8 cellular contexts compared by ENCODE assay signal in the genomic region with DNA sequence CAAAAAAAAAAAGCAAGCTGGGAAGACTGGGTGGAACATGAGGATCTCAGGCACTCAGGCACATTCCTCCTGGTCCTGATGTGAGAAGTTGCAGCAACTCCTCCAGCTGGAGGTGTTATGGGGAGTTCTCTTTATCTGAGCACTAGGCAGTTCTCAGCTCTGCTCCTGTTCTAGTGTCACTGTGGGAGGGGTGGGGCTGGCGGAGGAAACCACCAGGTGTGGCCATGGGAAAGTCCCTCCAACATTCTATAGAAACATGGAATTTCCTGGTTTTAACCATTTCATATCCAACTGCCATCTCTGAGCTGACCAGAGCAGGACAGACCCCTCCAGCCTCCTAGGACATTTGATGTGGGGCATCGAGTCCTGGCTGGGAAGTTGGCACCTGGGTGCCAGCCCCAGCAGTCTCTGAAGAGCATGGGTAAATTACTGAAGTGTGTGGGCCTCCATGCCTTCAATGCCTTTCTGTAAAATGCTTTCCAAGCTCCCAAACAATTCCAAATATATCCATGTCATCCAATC. TPM values are rescaled to one million over a fixed set of nuclear protein-coding genes. Genes with fewer than 3 reads are reported as not detected.
A peak's percentile ranks its signal among the peaks of the same experiment; 100 is the strongest.
DNase-seq lines count a peak whose midpoint lies in the region; ATAC-seq, FAIRE-seq and TF ChIP-seq lines count a peak whose summit lies in the region.

No MANE protein-coding gene starts in this region.

- no peak overlapping the region for H2AFZ ChIP-seq in HepG2 (ENCODE audit: low read length)

- no peaks in the 10 kb centered on the region for H3K79me2 ChIP-seq in HepG2 (ENCODE audit: insufficient read depth, low read length)

- no peak overlapping the region for H3K27ac ChIP-seq in HepG2 (ENCODE audit: extremely low read length, insufficient read depth, low read length)
- no peak overlapping the region for H3K27ac ChIP-seq in right lobe of liver
- no peak overlapping the region for H3K27ac ChIP-seq in iPS-20b (ENCODE audit: low read length)

- in situ Hi-C loops in HepG2 (cut with HindIII; ENCODE audit: extremely low pct_ligation_motif_present, low pct_unique_long_range_greater_than_20kb), result no loop called here

- no peak for TF ChIP-seq EP300 in HepG2 (IDR thresholded peaks at IDR 0.05; ENCODE audit: low read depth in 2 of 2, low read length in 2 of 2)
- no peak for TF ChIP-seq EP300 in HepG2 (CRISPR knock-in tag; IDR thresholded peaks at IDR 0.05; ENCODE audit: borderline replicate concordance)

- H3K27me3 ChIP-seq in HepG2 (ENCODE audit: control insufficient read depth in 1 of 2, insufficient read depth in 2 of 2, low read length in 2 of 2), result no peaks in the 10 kb centered on the region
- H3K27me3 ChIP-seq in right lobe of liver, result no peaks in the 10 kb centered on the region
- peaks cover 15% of the 10 kb centered on the region; the same call in 1 of the 2 replicates for H3K27me3 ChIP-seq in iPS-20b (ENCODE audit: insufficient read depth, low read length)

- H3K36me3 Mint-ChIP-seq in activated CD8-positive, alpha-beta T cell treated with anti-CD3 and anti-CD28 coated beads for 36 hours (ENCODE audit: low read depth), result peaks cover 13% of the 10 kb centered on the region

- H3K4me1 Mint-ChIP-seq in activated CD8-positive, alpha-beta T cell treated with anti-CD3 and anti-CD28 coated beads for 36 hours (ENCODE audit: low read depth), result peaks cover 91% of the 10 kb centered on the region

- FAIRE-seq in HepG2 (lab: Jason Lieb, UNC), result no peak

- H3K27me3 Mint-ChIP-seq in activated CD8-positive, alpha-beta T cell treated with anti-CD3 and anti-CD28 coated beads for 36 hours, result no peaks in the 10 kb centered on the region

- TF ChIP-seq POLR2A in HepG2 (IDR thresholded peaks at IDR 0.05; ENCODE audit: insufficient read depth in 1 of 2, low read depth in 2 of 2, low read length in 2 of 2) (no peak), right lobe of liver (IDR thresholded peaks at IDR 0.05) (no peak)

- H3K9ac ChIP-seq in HepG2 (ENCODE audit: insufficient read depth, low read depth, low read length) (no peak overlapping the region), iPS-20b (ENCODE audit: low read depth, low read length) (peak overlapping the region; percentile 62; the same call in 1 of the 2 replicates)

- H3K4me1 ChIP-seq in HepG2 (ENCODE audit: insufficient read depth, low read length), result peaks cover 53% of the 10 kb centered on the region
- peaks cover 0 to 10% (median 0%) of the 10 kb centered on the region in 4 donors for H3K4me1 ChIP-seq in right lobe of liver
- H3K4me1 ChIP-seq in iPS-20b (ENCODE audit: insufficient read depth, low read length), result peaks cover 24% of the 10 kb centered on the region; the same call in 1 of the 2 replicates

- no peaks in the 10 kb centered on the region for H4K20me1 ChIP-seq in HepG2 (ENCODE audit: insufficient read depth, low read length)

- WGBS in HepG2 (ENCODE audit: low lambda C conversion rate), result 18% methylated on average over 2 of the region's 2 CpGs
- 67% methylated on average over 1 of the region's 2 CpGs for WGBS in right lobe of liver (ENCODE audit: insufficient coverage, low coverage, low lambda C conversion rate, missing lambda C conversion rate)

- H3K9me3 ChIP-seq in HepG2 (ENCODE audit: low read length), result no peaks in the 10 kb centered on the region
- no peaks in the 10 kb centered on the region for H3K9me3 ChIP-seq in right lobe of liver
- H3K9me3 ChIP-seq in iPS-20b (ENCODE audit: insufficient read depth, low read depth, low read length), result no peaks in the 10 kb centered on the region

- no peak for TF ChIP-seq RAD21 in HepG2 (CRISPR knock-in tag; IDR thresholded peaks at IDR 0.05)

- CTCF ChIA-PET in HepG2 (lab: Yijun Ruan, JAX; ENCODE audit: low intra/inter-chr PET ratio, low total read pairs), result no interaction called here
- CTCF ChIA-PET in activated CD8-positive, alpha-beta T cell treated with anti-CD3 and anti-CD28 coated beads for 36 hours (lab: Charles Lee), result interaction anchor here (1.0 to 3.5 kb wide), 12 partner anchors 8 to 450 kb away, joined by 3 to 41 read pairs (median 11); no protein-coding TSS in a partner anchor

- peak overlapping the region; percentile 94 for H3K27ac Mint-ChIP-seq in activated CD8-positive, alpha-beta T cell treated with anti-CD3 and anti-CD28 coated beads for 36 hours

- TF ChIP-seq CTCF in HepG2 (CRISPR knock-in tag; IDR thresholded peaks at IDR 0.05), result no peak
- TF ChIP-seq CTCF in right lobe of liver (IDR thresholded peaks at IDR 0.05), result no peak
- no peak for TF ChIP-seq CTCF in activated CD8-positive, alpha-beta T cell treated with anti-CD3 and anti-CD28 coated beads for 36 hours (IDR thresholded peaks at IDR 0.05)

- ATAC-seq in HepG2, result peak; percentile 1; the same call in 1 of the 3 replicates
- no peak for ATAC-seq in right lobe of liver
- no peak for ATAC-seq in activated CD8-positive, alpha-beta T cell treated with anti-CD3 and anti-CD28 coated beads for 36 hours
- no peak for ATAC-seq in HG02885 (IDR thresholded peaks at IDR 0.05; ENCODE audit: poor library complexity, unreplicated experiment)

- peak overlapping the region; percentile 95 for H3K4me2 ChIP-seq in HepG2 (ENCODE audit: low read depth, low read length)

- DNase-seq in HepG2 (ENCODE audit: low spot score) (no peak), right lobe of liver (no peak), KG1 (lab: John Stamatoyannopoulos, UW) (no peak), GOT3 (lab: John Stamatoyannopoulos, UW) (no peak), NCI-H2107 treated with DMSO at 0.1 percent for 48 hours (lab: John Stamatoyannopoulos, UW; ENCODE audit: unreplicated experiment) (no peak)
- DNase-seq in activated CD8-positive, alpha-beta T cell treated with anti-CD3 and anti-CD28 coated beads for 36 hours, result peak; percentile 56

- intact Hi-C loops in HepG2 (cut with micrococcal nuclease; ENCODE audit: unreplicated experiment), result no loop called here
- intact Hi-C loops in right lobe of liver (cut with DNase I), result no loop called here
- intact Hi-C loops in activated CD8-positive, alpha-beta T cell treated with anti-CD3 and anti-CD28 coated beads for 36 hours (cut with micrococcal nuclease), result no loop called here

- no TSS peak for BruUV-seq in HepG2 (replicated peaks; lab: Mats Ljungman, UMichigan)

- H3K36me3 ChIP-seq in HepG2 (replicated peaks in 1 of 2; ENCODE audit: control insufficient read depth in 1 of 2, insufficient read depth in 2 of 2, low read length in 2 of 2) (peaks cover 0 to 3% of the 10 kb centered on the region in 2 experiments; a peak in 2 of 5 replicates), right lobe of liver (no peaks in the 10 kb centered on the region), iPS-20b (ENCODE audit: insufficient read depth, low read depth, low read length) (peaks cover 2% of the 10 kb centered on the region; the same call in 1 of the 2 replicates)

- peak overlapping the region; percentile 73 for H3K4me3 Mint-ChIP-seq in activated CD8-positive, alpha-beta T cell treated with anti-CD3 and anti-CD28 coated beads for 36 hours

- POLR2A ChIA-PET in HepG2 (lab: Yijun Ruan, JAX), result interaction anchor here (2.1 to 2.7 kb wide), 2 partner anchors 9 to 143 kb away, joined by 9 to 16 read pairs; a partner anchor contains a TSS
- POLR2A ChIA-PET in activated CD8-positive, alpha-beta T cell treated with anti-CD3 and anti-CD28 coated beads for 36 hours (lab: Charles Lee), result interaction anchor here (0.9 to 1.6 kb wide), 3 partner anchors 94 to 114 kb away, joined by 4 read pairs; no protein-coding TSS in a partner anchor

- H3K9me3 Mint-ChIP-seq in activated CD8-positive, alpha-beta T cell treated with anti-CD3 and anti-CD28 coated beads for 36 hours, result no peaks in the 10 kb centered on the region

- H3K4me3 ChIP-seq in HepG2 (replicated peaks in 1 of 3; ENCODE audit: insufficient read depth in 1 of 3, low read depth in 2 of 3, low read length in 3 of 3) (peak overlapping the region; percentile 81 to 89 (median 84)), right lobe of liver (no peak overlapping the region), iPS-20b (ENCODE audit: low read length) (peak overlapping the region; percentile 68; the same call in 1 of the 2 replicates)

RNA-seq across cellular contexts. Expression of a gene that starts 0.8 kb away (rescaled TPM):
- total RNA-seq in HepG2 (2016; rRNA removed; fragmentation: Illumina TruSeq; extraction: Trizol) (4.0 and 5.8 TPM in 2 replicates), right lobe of liver (1 to 10 TPM in 5 of 6 experiments, under 1 TPM in 1; 0.86 to 2.7 (median 1.9) TPM)
- 1.5 and 1.8 TPM in 2 replicates for total RNA-seq in HepG2 (2016; cell fraction: cytosol; rRNA removed; fragmentation: Illumina TruSeq; extraction: Trizol; ENCODE audit: low read depth)
- 4.8 and 5.0 TPM in 2 replicates for total RNA-seq in HepG2 (2016; cell fraction: insoluble cytoplasmic fraction; rRNA removed; fragmentation: Illumina TruSeq; extraction: Trizol)
- total RNA-seq in HepG2 (2016; cell fraction: membrane; rRNA removed; fragmentation: Illumina TruSeq; extraction: Trizol), result 3.2 and 5.3 TPM in 2 replicates
- 4.7 and 6.1 TPM in 2 replicates for total RNA-seq in HepG2 (2016; cell fraction: nucleus; rRNA removed; fragmentation: Illumina TruSeq; extraction: Trizol)
- 3.7 and 4.5 TPM in 2 replicates for polyA plus RNA-seq in HepG2 (2011; rRNA removed)
- 2.1 and 3.7 TPM in 2 replicates for polyA plus RNA-seq in HepG2 (2011; cell fraction: cytosol; rRNA removed)
- 11.0 and 15.9 TPM in 2 replicates for polyA plus RNA-seq in HepG2 (2011; cell fraction: nucleus; rRNA removed)
- polyA plus RNA-seq in HepG2 (2012), result 0.95 and 1.4 TPM in 2 replicates
- polyA plus RNA-seq in HepG2 (2016; cell fraction: cytosol; fragmentation: Illumina TruSeq; extraction: Trizol; ENCODE audit: low read depth), result 2.2 and 2.8 TPM in 2 replicates
- polyA plus RNA-seq in HepG2 (2016; cell fraction: insoluble cytoplasmic fraction; fragmentation: Illumina TruSeq; extraction: Trizol; ENCODE audit: low read depth), result 3.9 and 4.3 TPM in 2 replicates
- polyA plus RNA-seq in HepG2 (2016; cell fraction: membrane; fragmentation: Illumina TruSeq; extraction: Trizol; ENCODE audit: low read depth), result 1.9 and 2.6 TPM in 2 replicates
- 7.2 and 7.3 TPM in 2 replicates for polyA plus RNA-seq in HepG2 (2016; cell fraction: nucleus; fragmentation: Illumina TruSeq; extraction: Trizol; ENCODE audit: insufficient read depth, low read depth)
- polyA minus RNA-seq in HepG2 (2011; rRNA and poly(A)+ RNA removed; ENCODE audit: low replicate concordance), result 8.9 and 22.1 TPM in 2 replicates
- polyA minus RNA-seq in HepG2 (2011; cell fraction: cytosol; rRNA and poly(A)+ RNA removed), result 1.3 and 2.0 TPM in 2 replicates
- 7.3 and 8.9 TPM in 2 replicates for polyA minus RNA-seq in HepG2 (2011; cell fraction: nucleus; rRNA and poly(A)+ RNA removed)
- 10 to 100 TPM; 14.3 to 14.9 TPM for total RNA-seq in activated CD8-positive, alpha-beta T cell treated with anti-CD3 and anti-CD28 coated beads for 36 hours

RNA-seq across cellular contexts. Expression of a gene that starts 37.9 kb away (rescaled TPM):
- total RNA-seq in HepG2 (2016; rRNA removed; fragmentation: Illumina TruSeq; extraction: Trizol), result 0.18 and 0.49 TPM in 2 replicates
- total RNA-seq in HepG2 (2016; cell fraction: cytosol; rRNA removed; fragmentation: Illumina TruSeq; extraction: Trizol; ENCODE audit: low read depth), result 0.09 TPM in 1 of 2 replicates, not detected in the other
- total RNA-seq in HepG2 (2016; cell fraction: insoluble cytoplasmic fraction; rRNA removed; fragmentation: Illumina TruSeq; extraction: Trizol), result 0.24 and 0.36 TPM in 2 replicates
- total RNA-seq in HepG2 (2016; cell fraction: membrane; rRNA removed; fragmentation: Illumina TruSeq; extraction: Trizol), result 0.14 and 0.19 TPM in 2 replicates
- total RNA-seq in HepG2 (2016; cell fraction: nucleus; rRNA removed; fragmentation: Illumina TruSeq; extraction: Trizol), result 0.22 and 0.47 TPM in 2 replicates
- 0.40 and 0.50 TPM in 2 replicates for polyA plus RNA-seq in HepG2 (2011; rRNA removed)
- polyA plus RNA-seq in HepG2 (2011; cell fraction: cytosol; rRNA removed), result 0.27 and 0.47 TPM in 2 replicates
- 0.58 and 0.66 TPM in 2 replicates for polyA plus RNA-seq in HepG2 (2011; cell fraction: nucleus; rRNA removed)
- 0.76 and 2.1 TPM in 2 replicates for polyA plus RNA-seq in HepG2 (2012)
- polyA plus RNA-seq in HepG2 (2016; cell fraction: cytosol; fragmentation: Illumina TruSeq; extraction: Trizol; ENCODE audit: low read depth), result 0.03 and 0.06 TPM in 2 replicates
- 0.21 and 0.29 TPM in 2 replicates for polyA plus RNA-seq in HepG2 (2016; cell fraction: insoluble cytoplasmic fraction; fragmentation: Illumina TruSeq; extraction: Trizol; ENCODE audit: low read depth)
- 0.09 and 0.11 TPM in 2 replicates for polyA plus RNA-seq in HepG2 (2016; cell fraction: membrane; fragmentation: Illumina TruSeq; extraction: Trizol; ENCODE audit: low read depth)
- polyA plus RNA-seq in HepG2 (2016; cell fraction: nucleus; fragmentation: Illumina TruSeq; extraction: Trizol; ENCODE audit: insufficient read depth, low read depth), result 0.43 and 0.48 TPM in 2 replicates
- polyA minus RNA-seq in HepG2 (2011; rRNA and poly(A)+ RNA removed; ENCODE audit: low replicate concordance), result 0.30 and 18.0 TPM in 2 replicates
- 0.49 and 1.3 TPM in 2 replicates for polyA minus RNA-seq in HepG2 (2011; cell fraction: cytosol; rRNA and poly(A)+ RNA removed)
- 0.26 and 0.50 TPM in 2 replicates for polyA minus RNA-seq in HepG2 (2011; cell fraction: nucleus; rRNA and poly(A)+ RNA removed)
- total RNA-seq in right lobe of liver, result 10 to 100 TPM in 5 of 6 experiments, 1 to 10 TPM in 1; 8.1 to 18.8 (median 12.6) TPM
- 100 to 1,000 TPM; 215 to 218 TPM for total RNA-seq in activated CD8-positive, alpha-beta T cell treated with anti-CD3 and anti-CD28 coated beads for 36 hours

Comparison
In these comparisons a context has a peak if more than half of its experiments do, and no peak if none do; other contexts are left out.
1. H3K4me3 ChIP-seq: peak in HepG2 (3 of 3) and iPS-20b (single experiment); none in right lobe of liver (0 of 3).
2. RNA of a gene that starts 37.9 kb away (total RNA-seq): 215 to 218 TPM in activated CD8-positive, alpha-beta T cell treated with anti-CD3 and anti-CD28 coated beads for 36 hours; 8.1 to 18.8 TPM in right lobe of liver and 0.09 to 0.49 TPM in HepG2; every median in the first group is over 10 times any median in the second.